Comparison of ENCODE assay signal across 1 cellular context in genomic region chr7:23474829-23475578, GRCh38.
A peak's percentile ranks its signal among the peaks of the same experiment; 100 is the strongest.
TF ChIP-seq lines count a peak whose summit lies in the region.

No MANE protein-coding gene starts in this region.

TF ChIP-seq in GM12878, 131 proteins besides CTCF, POLR2A, EP300 and RAD21 (continued from another document):
- TF ChIP-seq REST (IDR thresholded peaks at IDR 0.05; ENCODE audit: low read depth, low read length) (no peak), STAT3 (IDR thresholded peaks at IDR 0.05; ENCODE audit: low read depth, low read length) (no peak), MYC (IDR thresholded peaks at IDR 0.05; ENCODE audit: insufficient read depth, insufficient read length, insufficient replicate concordance, low read length, severe bottlenecking) (no peak), IKZF2 (IDR thresholded peaks at IDR 0.05) (peak in 1 of 2 experiments; percentile 3; a peak in 1 of 4 replicates)
TF ChIP-seq in GM12878: peak in this region for 2.
